12 cellular contexts compared by ENCODE assay signal in genomic region chr19:57655443-57655842, GRCh38. TPM values are rescaled to one million over a fixed set of nuclear protein-coding genes. Genes with fewer than 3 reads are reported as not detected.
"Had no signal": no experiment of that assay in that cellular context is flagged by ENCODE, and none has a peak within 500 bp of the region (broad histone marks: within the 10 kb centered on the region; RNA-seq: fewer than 3 reads in every experiment).

No MANE protein-coding gene starts in this region.

- FAIRE-seq: HepG2 had no signal

- H3K4me1 Mint-ChIP-seq: IgD-negative memory B cell had no signal

- H3K36me3 ChIP-seq: HAP-1 had no signal

- H3K9ac ChIP-seq: GM23248 had no signal

- ATAC-seq: HCT116, HepG2 had no signal

- DNase-seq: GM23248, GOT3, H7, HFFc6, KG1 had no signal

- H3K4me3 Mint-ChIP-seq: HFFc6, IgD-negative memory B cell had no signal

- H3K36me3 Mint-ChIP-seq: IgD-negative memory B cell had no signal

- H3K4me3 ChIP-seq: GM23248, HAP-1 had no signal

- H3K4me1 ChIP-seq: HAP-1 had no signal

- H3K27ac ChIP-seq: GM23248, HL-60 had no signal

- H2AFZ ChIP-seq: GM23248 had no signal

- H3K9me3 ChIP-seq: HAP-1 had no signal

- H3K27ac Mint-ChIP-seq: HFFc6, IgD-negative memory B cell had no signal

RNA-seq across cellular contexts. Expression of gene ZSCAN4, which starts 13.3 kb away (rescaled TPM):
- total RNA-seq: GM23248, H4, H7, HFFc6, HT1080 had no signal
- polyA plus RNA-seq: GM23248, IgD-negative memory B cell had no signal

RNA-seq across cellular contexts. Expression of gene ZNF154, which starts 53.6 kb away (rescaled TPM):
- total RNA-seq: H4, HepG2, HT1080 had no signal
- polyA plus RNA-seq: HepG2 had no signal
